Comparison of ENCODE assay signal across 10 cellular contexts in genomic region chr1:208201241-208201640, GRCh38. TPM values are rescaled to one million over a fixed set of nuclear protein-coding genes. Genes with fewer than 3 reads are reported as not detected.
DNase-seq lines count a peak whose midpoint lies in the region; TF ChIP-seq lines count a peak whose summit lies in the region.
"Had no signal": no experiment of that assay in that cellular context is flagged by ENCODE, and none has a peak within 500 bp of the region (broad histone marks: within the 10 kb centered on the region; RNA-seq: fewer than 3 reads in every experiment).

No MANE protein-coding gene starts in this region.

- TF ChIP-seq CTCF in BJ (IDR thresholded peaks at IDR 0.05; ENCODE audit: insufficient read depth, low read depth, low read length) = no peak

- CTCF ChIA-PET in BJ (lab: Yijun Ruan, JAX) = interaction anchor here (1.5 to 1.8 kb wide), 2 partner anchors 69 to 70 kb away, joined by 5 to 9 read pairs; no protein-coding TSS in a partner anchor

- peaks cover 26% of the 10 kb centered on the region for H3K4me1 ChIP-seq in SJCRH30

- no peaks in the 10 kb centered on the region for H3K9me3 ChIP-seq in SJCRH30 (replicated peaks)

- no peaks in the 10 kb centered on the region for H3K27me3 ChIP-seq in BJ (ENCODE audit: control insufficient read depth, insufficient read depth, low read length)
- H3K27me3 ChIP-seq in SJCRH30 = no peaks in the 10 kb centered on the region

- POLR2A ChIA-PET in BJ (lab: Charles Lee) = no interaction called here

- H3K4me3 ChIP-seq in BJ (ENCODE audit: low read depth, low read length) = no peak overlapping the region
- H3K4me3 ChIP-seq in SJCRH30 = no peak overlapping the region

- H3K36me3 ChIP-seq in BJ (ENCODE audit: control insufficient read depth, insufficient read depth, low read length) (no peaks in the 10 kb centered on the region), SJCRH30 (peaks cover 41% of the 10 kb centered on the region)

- DNase-seq in BJ (ENCODE audit: low read depth) (peak; percentile 91), SJCRH30 (peak; percentile 78 to 80), fibroblast of peridontal ligament (ENCODE audit: extremely low read depth) (peak; percentile 94), non-pigmented ciliary epithelial cell (ENCODE audit: low read depth) (peak; percentile 97), HuH-7 (ENCODE audit: low spot score) (no peak), MV-4-11 (lab: John Stamatoyannopoulos, UW) (no peak), NCI-H345 (lab: John Stamatoyannopoulos, UW) (no peak)
- DNase-seq in stimulated activated CD4-positive, alpha-beta T cell treated with anti-CD3 and anti-CD28 coated beads, Interleukin-2, amount 100 ng/mL, for 48 hours = no peak
- DNase-seq: activated CD8-positive, alpha-beta memory T cell treated with anti-CD3 and anti-CD28 coated beads, Interleukin-2, amount 50 U/mL, for 4 hours; DND-41 had no signal

- peak overlapping the region; percentile 56 for H3K27ac ChIP-seq in SJCRH30

RNA-seq across cellular contexts. Expression of gene PLXNA2, which starts 42.9 kb away (rescaled TPM):
- 1.9 and 2.7 TPM in 2 replicates for polyA plus RNA-seq in BJ (2011; rRNA removed)
- polyA minus RNA-seq in BJ (2011; rRNA and poly(A)+ RNA removed) = 5.7 and 9.6 TPM in 2 replicates
- 26.2 and 34.8 TPM in 2 replicates for total RNA-seq in SJCRH30 (2014; rRNA removed; shearing (Covaris generic))

Comparison
In these comparisons a context has a peak if more than half of its experiments do, and no peak if none do; other contexts are left out.
1. DNase-seq: peak in BJ (single experiment), SJCRH30 (2 of 2), fibroblast of peridontal ligament (single experiment) and non-pigmented ciliary epithelial cell (single experiment); none in HuH-7 (single experiment), MV-4-11 (single experiment), stimulated activated CD4-positive, alpha-beta T cell treated with anti-CD3 and anti-CD28 coated beads, Interleukin-2, amount 100 ng/mL, for 48 hours (0 of 2) and NCI-H345 (single experiment).